8 cellular contexts compared by ENCODE assay signal in genomic region chr5:177301503-177302165, GRCh38. TPM values are rescaled to one million over a fixed set of nuclear protein-coding genes. Genes with fewer than 3 reads are reported as not detected.
DNase-seq lines count a peak whose midpoint lies in the region; ATAC-seq and TF ChIP-seq lines count a peak whose summit lies in the region.

No MANE protein-coding gene starts in this region.

- H3K4me3 ChIP-seq in mammary epithelial cell (replicated peaks in 1 of 3; ENCODE audit: insufficient read depth in 1 of 3, low read depth in 2 of 3, low read length in 3 of 3), result no peak overlapping the region
- no peak overlapping the region for H3K4me3 ChIP-seq in neural progenitor cell
- H3K4me3 ChIP-seq in WERI-Rb-1 (ENCODE audit: low read depth, low read length), result no peak overlapping the region

- H3K9me3 ChIP-seq in mammary epithelial cell (replicated peaks; ENCODE audit: insufficient read depth, low read length), result no peaks in the 10 kb centered on the region
- H3K9me3 ChIP-seq in neural progenitor cell (ENCODE audit: low read depth), result no peaks in the 10 kb centered on the region
- H3K9me3 ChIP-seq in WERI-Rb-1 (ENCODE audit: severe bottlenecking), result no peaks in the 10 kb centered on the region

- CTCF ChIA-PET in mammary epithelial cell (lab: Charles Lee; ENCODE audit: low non-redundant PET), result interaction anchor here (1.3 kb wide), 1 partner anchor 188 kb away, joined by 6 read pairs; no protein-coding TSS in a partner anchor

- TF ChIP-seq CTCF in mammary epithelial cell (conservative IDR thresholded peaks at IDR 0.05 in 1 of 2, IDR thresholded peaks at IDR 0.05 in 1 of 2; ENCODE audit: extremely low read depth in 1 of 2, insufficient read depth in 1 of 2, low read depth in 1 of 2, low read length in 2 of 2), result no peak
- TF ChIP-seq CTCF in neural progenitor cell (IDR thresholded peaks at IDR 0.05), result no peak
- no peak for TF ChIP-seq CTCF in WERI-Rb-1 (IDR thresholded peaks at IDR 0.05; ENCODE audit: low read depth, low read length)

- BruUV-seq in mammary epithelial cell (replicated peaks; lab: Mats Ljungman, UMichigan), result no TSS peak

- no peak for ATAC-seq in GM18519 (IDR thresholded peaks at IDR 0.05; ENCODE audit: low FRiP score, unreplicated experiment)
- no peak for ATAC-seq in HG03025 (IDR thresholded peaks at IDR 0.05; ENCODE audit: low FRiP score, unreplicated experiment)

- H3K36me3 ChIP-seq in mammary epithelial cell (ENCODE audit: insufficient read depth, low read length), result peaks cover 4% of the 10 kb centered on the region
- H3K36me3 ChIP-seq in neural progenitor cell, result peaks cover 3% of the 10 kb centered on the region
- H3K36me3 ChIP-seq in WERI-Rb-1, result peaks cover 11% of the 10 kb centered on the region

- H2AFZ ChIP-seq in mammary epithelial cell (ENCODE audit: low read depth, low read length), result no peak overlapping the region
- no peak overlapping the region for H2AFZ ChIP-seq in neural progenitor cell (replicated peaks)

- in situ Hi-C loops in mammary epithelial cell (cut with MboI; ENCODE audit: low sequenced_read_pairs in 2 of 2), result no loop called here

- intact Hi-C loops in mammary epithelial cell (cut with micrococcal nuclease), result loop anchor here (1.0 to 10.0 kb wide), 2 partner anchors 187 to 647 kb away; no protein-coding TSS in a partner anchor

- H3K27me3 ChIP-seq in mammary epithelial cell (ENCODE audit: insufficient read depth, low read length) (no peaks in the 10 kb centered on the region), neural progenitor cell (peaks cover 7% of the 10 kb centered on the region), WERI-Rb-1 (ENCODE audit: insufficient read depth, low read depth, severe bottlenecking) (no peaks in the 10 kb centered on the region)

- peaks cover 27% of the 10 kb centered on the region for H3K4me1 Mint-ChIP-seq in neural progenitor cell

- H4K20me1 ChIP-seq in mammary epithelial cell (ENCODE audit: insufficient read depth, low read length) (peaks cover 2% of the 10 kb centered on the region), neural progenitor cell (ENCODE audit: low read depth) (peaks cover 69% of the 10 kb centered on the region)

- H3K9ac ChIP-seq in mammary epithelial cell (ENCODE audit: insufficient read depth, low read length) (peak overlapping the region; percentile 27), neural progenitor cell (no peak overlapping the region)

- peak overlapping the region; percentile 92 for H3K4me3 Mint-ChIP-seq in neural progenitor cell

- peaks cover 6% of the 10 kb centered on the region for H3K27me3 Mint-ChIP-seq in neural progenitor cell (ENCODE audit: insufficient read depth, low read depth)

- dilution Hi-C loops in mammary epithelial cell (cut with HindIII; ENCODE audit: low sequenced_read_pairs), result no loop called here

- peaks cover 22% of the 10 kb centered on the region for H3K36me3 Mint-ChIP-seq in neural progenitor cell

- H3K27ac ChIP-seq in mammary epithelial cell (ENCODE audit: insufficient read depth, low read depth, low read length) (peak overlapping the region; percentile 69), neural progenitor cell (no peak overlapping the region), WERI-Rb-1 (no peak overlapping the region)

- H3K9me3 Mint-ChIP-seq in neural progenitor cell, result no peaks in the 10 kb centered on the region

- H3K4me2 ChIP-seq in mammary epithelial cell (ENCODE audit: insufficient read depth, low read depth, low read length) (peak overlapping the region; percentile 100), neural progenitor cell (no peak overlapping the region)

- DNase-seq in DMS53 treated with DMSO at 0.1 percent for 48 hours (lab: John Stamatoyannopoulos, UW; ENCODE audit: unreplicated experiment) (peak; percentile 98), NCI-H1105 (lab: John Stamatoyannopoulos, UW) (peak; percentile 87), mammary epithelial cell (peak; percentile 96), neural progenitor cell (ENCODE audit: low spot score) (no peak), inferior parietal cortex (ENCODE audit: extremely low spot score) (no peak), WERI-Rb-1 (no peak)

- H3K79me2 ChIP-seq in mammary epithelial cell (ENCODE audit: insufficient read depth, low read length), result peaks cover 34% of the 10 kb centered on the region
- peaks cover 22% of the 10 kb centered on the region for H3K79me2 ChIP-seq in neural progenitor cell (ENCODE audit: low read depth)

- 11% methylated on average over 7 of the region's 7 CpGs for WGBS in mammary epithelial cell (ENCODE audit: low coverage, missing lambda C conversion rate)

- peaks cover 60% of the 10 kb centered on the region for H3F3A ChIP-seq in neural progenitor cell (ENCODE audit: low read depth)

- H3K4me1 ChIP-seq in mammary epithelial cell (ENCODE audit: insufficient read depth, low read length) (peaks cover 49% of the 10 kb centered on the region), neural progenitor cell (no peaks in the 10 kb centered on the region)

- H3K27ac Mint-ChIP-seq in neural progenitor cell, result no peak overlapping the region

RNA-seq across cellular contexts. Expression of gene RAB24, which starts 1.9 kb away (rescaled TPM):
- total RNA-seq in mammary epithelial cell, result 10 to 100 TPM; 10.3 to 21.4 TPM
- polyA plus RNA-seq in mammary epithelial cell, result 17.4 TPM
- not detected for polyA minus RNA-seq in mammary epithelial cell
- total RNA-seq in neural progenitor cell (ENCODE audit: low replicate concordance), result 4.3 and 15.1 TPM in 2 replicates

RNA-seq across cellular contexts. Expression of gene PRELID1, which starts 2.0 kb away (rescaled TPM):
- 100 to 1,000 TPM in 1 of 2 donors, 10 to 100 TPM in 1; 51.5 to 181 TPM for total RNA-seq in mammary epithelial cell
- polyA plus RNA-seq in mammary epithelial cell, result 276 TPM
- polyA minus RNA-seq in mammary epithelial cell, result 144 TPM
- total RNA-seq in neural progenitor cell (ENCODE audit: low replicate concordance), result 133 and 206 TPM in 2 replicates

RNA-seq across cellular contexts. Expression of gene MXD3, which starts 10.1 kb away (rescaled TPM):
- 10 to 100 TPM in 1 of 2 donors, under 1 TPM in 1; 0.83 to 10.7 TPM for total RNA-seq in mammary epithelial cell
- polyA plus RNA-seq in mammary epithelial cell, result 3.6 TPM
- not detected for polyA minus RNA-seq in mammary epithelial cell
- 31.1 and 65.4 TPM in 2 replicates for total RNA-seq in neural progenitor cell (ENCODE audit: low replicate concordance)

RNA-seq across cellular contexts. Expression of gene LMAN2, which starts 49.8 kb away (rescaled TPM):
- total RNA-seq in mammary epithelial cell (100 to 1,000 TPM; 114 to 201 TPM), neural progenitor cell (ENCODE audit: low replicate concordance) (96.5 and 116 TPM in 2 replicates)
- polyA plus RNA-seq in mammary epithelial cell, result 222 TPM
- 285 TPM for polyA minus RNA-seq in mammary epithelial cell

RNA-seq across cellular contexts. Expression of gene RGS14, which starts 56.1 kb away (rescaled TPM):
- total RNA-seq in mammary epithelial cell, result 10 to 100 TPM in 1 of 2 donors, 1 to 10 TPM in 1; 6.1 to 10.0 TPM
- 8.1 TPM for polyA plus RNA-seq in mammary epithelial cell
- 48.7 TPM for polyA minus RNA-seq in mammary epithelial cell
- 3.2 and 19.0 TPM in 2 replicates for total RNA-seq in neural progenitor cell (ENCODE audit: low replicate concordance)

Comparison
In these comparisons a context has a peak if more than half of its experiments do, and no peak if none do; other contexts are left out.
1. DNase-seq: peak in DMS53 treated with DMSO at 0.1 percent for 48 hours (single experiment), NCI-H1105 (single experiment) and mammary epithelial cell (single experiment); none in neural progenitor cell (single experiment), inferior parietal cortex (single experiment) and WERI-Rb-1 (single experiment).